In the genomic region with DNA sequence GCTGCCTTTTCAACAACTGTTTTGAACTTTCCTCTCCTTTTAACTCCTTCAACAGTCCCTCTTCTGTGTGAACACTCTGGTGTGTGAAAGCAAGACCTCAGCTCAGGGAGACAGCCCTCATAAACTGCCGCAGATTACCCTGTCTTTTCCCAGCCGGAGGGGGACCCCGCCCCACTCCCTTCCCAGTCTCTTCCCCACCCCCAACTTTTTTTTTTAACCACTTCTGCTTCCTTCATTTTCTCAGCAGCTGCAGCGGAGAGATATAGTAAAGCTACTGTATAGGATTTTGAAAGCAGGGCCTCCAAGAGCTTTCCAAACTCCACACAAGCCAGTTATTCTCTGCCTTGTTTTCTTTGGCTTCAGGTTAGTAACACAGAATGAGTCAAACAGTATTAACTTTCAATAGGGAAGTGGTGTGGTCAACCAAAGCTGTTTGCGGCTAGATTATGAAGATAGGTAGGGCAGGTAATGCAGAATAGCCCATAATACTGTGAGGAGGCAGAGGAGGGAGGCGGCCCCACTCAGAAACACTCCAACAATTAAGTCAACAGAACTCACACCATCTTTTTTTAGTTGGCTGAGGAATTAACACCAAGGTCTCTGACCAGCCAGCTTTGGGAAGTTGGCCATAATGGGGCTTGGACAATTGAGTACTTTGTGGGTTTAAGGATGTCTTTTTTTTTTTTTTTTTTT, we compare ENCODE assay signal across 1 cellular context.
TF ChIP-seq lines count a peak whose summit lies in the region.

No MANE protein-coding gene starts in this region.

TF ChIP-seq in GM12878, 131 proteins besides CTCF, POLR2A, EP300 and RAD21 (continued from another document and continues in another):
- TF ChIP-seq SREBF1 (IDR thresholded peaks at IDR 0.05; ENCODE audit: low read length) (no peak), SPI1 (IDR thresholded peaks at IDR 0.05; ENCODE audit: borderline replicate concordance, insufficient read depth, low read depth, low read length) (peak; percentile 94), ZBTB33 (IDR thresholded peaks at IDR 0.05) (no peak), ZNF592 (IDR thresholded peaks at IDR 0.05) (no peak), SIX5 (IDR thresholded peaks at IDR 0.05; ENCODE audit: low read depth, low read length, severe bottlenecking) (no peak), BCL11A (IDR thresholded peaks at IDR 0.05; ENCODE audit: low read depth, low read length) (peak; percentile 76), ZNF384 (IDR thresholded peaks at IDR 0.05; ENCODE audit: borderline replicate concordance, low read depth, low read length) (no peak), HCFC1 (IDR thresholded peaks at IDR 0.05; ENCODE audit: low read length) (no peak), TARDBP (IDR thresholded peaks at IDR 0.05; ENCODE audit: borderline replicate concordance) (no peak), BMI1 (IDR thresholded peaks at IDR 0.05; ENCODE audit: borderline replicate concordance) (peak; percentile 20; the same call in 1 of the 2 replicates), NR2C1 (IDR thresholded peaks at IDR 0.05) (no peak), PAX5 (IDR thresholded peaks at IDR 0.05; ENCODE audit: borderline replicate concordance, low read depth, low read length) (peak; percentile 86), JUND (IDR thresholded peaks at IDR 0.05; ENCODE audit: low read depth, low read length) (no peak; the same call in 1 of the 2 replicates), IRF4 (IDR thresholded peaks at IDR 0.05; ENCODE audit: low read depth, low read length) (peak; percentile 57; the same call in 1 of the 2 replicates), NRF1 (conservative IDR thresholded peaks at IDR 0.05; ENCODE audit: low read depth, low read length) (no peak), IRF3 (IDR thresholded peaks at IDR 0.05) (no peak), MTA2 (IDR thresholded peaks at IDR 0.05; ENCODE audit: low read depth) (peak; percentile 85), NR2F1 (conservative IDR thresholded peaks at IDR 0.05) (peak; percentile 44; the same call in 1 of the 2 replicates), ZBTB11 (CRISPR knock-in tag; IDR thresholded peaks at IDR 0.05) (no peak), NFXL1 (IDR thresholded peaks at IDR 0.05; ENCODE audit: borderline replicate concordance) (no peak)
- TF ChIP-seq, protein P1, sequence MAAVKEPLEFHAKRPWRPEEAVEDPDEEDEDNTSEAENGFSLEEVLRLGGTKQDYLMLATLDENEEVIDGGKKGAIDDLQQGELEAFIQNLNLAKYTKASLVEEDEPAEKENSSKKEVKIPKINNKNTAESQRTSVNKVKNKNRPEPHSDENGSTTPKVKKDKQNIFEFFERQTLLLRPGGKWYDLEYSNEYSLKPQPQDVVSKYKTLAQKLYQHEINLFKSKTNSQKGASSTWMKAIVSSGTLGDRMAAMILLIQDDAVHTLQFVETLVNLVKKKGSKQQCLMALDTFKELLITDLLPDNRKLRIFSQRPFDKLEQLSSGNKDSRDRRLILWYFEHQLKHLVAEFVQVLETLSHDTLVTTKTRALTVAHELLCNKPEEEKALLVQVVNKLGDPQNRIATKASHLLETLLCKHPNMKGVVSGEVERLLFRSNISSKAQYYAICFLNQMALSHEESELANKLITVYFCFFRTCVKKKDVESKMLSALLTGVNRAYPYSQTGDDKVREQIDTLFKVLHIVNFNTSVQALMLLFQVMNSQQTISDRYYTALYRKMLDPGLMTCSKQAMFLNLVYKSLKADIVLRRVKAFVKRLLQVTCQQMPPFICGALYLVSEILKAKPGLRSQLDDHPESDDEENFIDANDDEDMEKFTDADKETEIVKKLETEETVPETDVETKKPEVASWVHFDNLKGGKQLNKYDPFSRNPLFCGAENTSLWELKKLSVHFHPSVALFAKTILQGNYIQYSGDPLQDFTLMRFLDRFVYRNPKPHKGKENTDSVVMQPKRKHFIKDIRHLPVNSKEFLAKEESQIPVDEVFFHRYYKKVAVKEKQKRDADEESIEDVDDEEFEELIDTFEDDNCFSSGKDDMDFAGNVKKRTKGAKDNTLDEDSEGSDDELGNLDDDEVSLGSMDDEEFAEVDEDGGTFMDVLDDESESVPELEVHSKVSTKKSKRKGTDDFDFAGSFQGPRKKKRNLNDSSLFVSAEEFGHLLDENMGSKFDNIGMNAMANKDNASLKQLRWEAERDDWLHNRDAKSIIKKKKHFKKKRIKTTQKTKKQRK (IDR thresholded peaks at IDR 0.05; ENCODE audit: low read depth, low read length), result no peak
- TF ChIP-seq, protein P2, sequence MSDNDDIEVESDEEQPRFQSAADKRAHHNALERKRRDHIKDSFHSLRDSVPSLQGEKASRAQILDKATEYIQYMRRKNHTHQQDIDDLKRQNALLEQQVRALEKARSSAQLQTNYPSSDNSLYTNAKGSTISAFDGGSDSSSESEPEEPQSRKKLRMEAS (IDR thresholded peaks at IDR 0.05; ENCODE audit: low read depth, low read length), result no peak
- TF ChIP-seq, protein P3, sequence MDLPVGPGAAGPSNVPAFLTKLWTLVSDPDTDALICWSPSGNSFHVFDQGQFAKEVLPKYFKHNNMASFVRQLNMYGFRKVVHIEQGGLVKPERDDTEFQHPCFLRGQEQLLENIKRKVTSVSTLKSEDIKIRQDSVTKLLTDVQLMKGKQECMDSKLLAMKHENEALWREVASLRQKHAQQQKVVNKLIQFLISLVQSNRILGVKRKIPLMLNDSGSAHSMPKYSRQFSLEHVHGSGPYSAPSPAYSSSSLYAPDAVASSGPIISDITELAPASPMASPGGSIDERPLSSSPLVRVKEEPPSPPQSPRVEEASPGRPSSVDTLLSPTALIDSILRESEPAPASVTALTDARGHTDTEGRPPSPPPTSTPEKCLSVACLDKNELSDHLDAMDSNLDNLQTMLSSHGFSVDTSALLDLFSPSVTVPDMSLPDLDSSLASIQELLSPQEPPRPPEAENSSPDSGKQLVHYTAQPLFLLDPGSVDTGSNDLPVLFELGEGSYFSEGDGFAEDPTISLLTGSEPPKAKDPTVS (IDR thresholded peaks at IDR 0.05; ENCODE audit: low read depth, low read length), result no peak
- TF ChIP-seq, protein P4, sequence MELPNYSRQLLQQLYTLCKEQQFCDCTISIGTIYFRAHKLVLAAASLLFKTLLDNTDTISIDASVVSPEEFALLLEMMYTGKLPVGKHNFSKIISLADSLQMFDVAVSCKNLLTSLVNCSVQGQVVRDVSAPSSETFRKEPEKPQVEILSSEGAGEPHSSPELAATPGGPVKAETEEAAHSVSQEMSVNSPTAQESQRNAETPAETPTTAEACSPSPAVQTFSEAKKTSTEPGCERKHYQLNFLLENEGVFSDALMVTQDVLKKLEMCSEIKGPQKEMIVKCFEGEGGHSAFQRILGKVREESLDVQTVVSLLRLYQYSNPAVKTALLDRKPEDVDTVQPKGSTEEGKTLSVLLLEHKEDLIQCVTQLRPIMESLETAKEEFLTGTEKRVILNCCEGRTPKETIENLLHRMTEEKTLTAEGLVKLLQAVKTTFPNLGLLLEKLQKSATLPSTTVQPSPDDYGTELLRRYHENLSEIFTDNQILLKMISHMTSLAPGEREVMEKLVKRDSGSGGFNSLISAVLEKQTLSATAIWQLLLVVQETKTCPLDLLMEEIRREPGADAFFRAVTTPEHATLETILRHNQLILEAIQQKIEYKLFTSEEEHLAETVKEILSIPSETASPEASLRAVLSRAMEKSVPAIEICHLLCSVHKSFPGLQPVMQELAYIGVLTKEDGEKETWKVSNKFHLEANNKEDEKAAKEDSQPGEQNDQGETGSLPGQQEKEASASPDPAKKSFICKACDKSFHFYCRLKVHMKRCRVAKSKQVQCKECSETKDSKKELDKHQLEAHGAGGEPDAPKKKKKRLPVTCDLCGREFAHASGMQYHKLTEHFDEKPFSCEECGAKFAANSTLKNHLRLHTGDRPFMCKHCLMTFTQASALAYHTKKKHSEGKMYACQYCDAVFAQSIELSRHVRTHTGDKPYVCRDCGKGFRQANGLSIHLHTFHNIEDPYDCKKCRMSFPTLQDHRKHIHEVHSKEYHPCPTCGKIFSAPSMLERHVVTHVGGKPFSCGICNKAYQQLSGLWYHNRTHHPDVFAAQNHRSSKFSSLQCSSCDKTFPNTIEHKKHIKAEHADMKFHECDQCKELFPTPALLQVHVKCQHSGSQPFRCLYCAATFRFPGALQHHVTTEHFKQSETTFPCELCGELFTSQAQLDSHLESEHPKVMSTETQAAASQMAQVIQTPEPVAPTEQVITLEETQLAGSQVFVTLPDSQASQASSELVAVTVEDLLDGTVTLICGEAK (IDR thresholded peaks at IDR 0.05; ENCODE audit: borderline replicate concordance), result no peak
- TF ChIP-seq, protein P5, sequence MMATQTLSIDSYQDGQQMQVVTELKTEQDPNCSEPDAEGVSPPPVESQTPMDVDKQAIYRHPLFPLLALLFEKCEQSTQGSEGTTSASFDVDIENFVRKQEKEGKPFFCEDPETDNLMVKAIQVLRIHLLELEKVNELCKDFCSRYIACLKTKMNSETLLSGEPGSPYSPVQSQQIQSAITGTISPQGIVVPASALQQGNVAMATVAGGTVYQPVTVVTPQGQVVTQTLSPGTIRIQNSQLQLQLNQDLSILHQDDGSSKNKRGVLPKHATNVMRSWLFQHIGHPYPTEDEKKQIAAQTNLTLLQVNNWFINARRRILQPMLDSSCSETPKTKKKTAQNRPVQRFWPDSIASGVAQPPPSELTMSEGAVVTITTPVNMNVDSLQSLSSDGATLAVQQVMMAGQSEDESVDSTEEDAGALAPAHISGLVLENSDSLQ (IDR thresholded peaks at IDR 0.05), result no peak
- TF ChIP-seq, protein P6, sequence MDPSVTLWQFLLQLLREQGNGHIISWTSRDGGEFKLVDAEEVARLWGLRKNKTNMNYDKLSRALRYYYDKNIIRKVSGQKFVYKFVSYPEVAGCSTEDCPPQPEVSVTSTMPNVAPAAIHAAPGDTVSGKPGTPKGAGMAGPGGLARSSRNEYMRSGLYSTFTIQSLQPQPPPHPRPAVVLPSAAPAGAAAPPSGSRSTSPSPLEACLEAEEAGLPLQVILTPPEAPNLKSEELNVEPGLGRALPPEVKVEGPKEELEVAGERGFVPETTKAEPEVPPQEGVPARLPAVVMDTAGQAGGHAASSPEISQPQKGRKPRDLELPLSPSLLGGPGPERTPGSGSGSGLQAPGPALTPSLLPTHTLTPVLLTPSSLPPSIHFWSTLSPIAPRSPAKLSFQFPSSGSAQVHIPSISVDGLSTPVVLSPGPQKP (IDR thresholded peaks at IDR 0.05; ENCODE audit: low read depth, low read length), result no peak
